Comparison of ENCODE assay signal across 9 cellular contexts in genomic region chr7:100693312-100694195, GRCh38. TPM values are rescaled to one million over a fixed set of nuclear protein-coding genes. Genes with fewer than 3 reads are reported as not detected.
DNase-seq lines count a peak whose midpoint lies in the region; ATAC-seq, FAIRE-seq and TF ChIP-seq lines count a peak whose summit lies in the region.
"Had no signal": no experiment of that assay in that cellular context is flagged by ENCODE, and none has a peak within 500 bp of the region (broad histone marks: within the 10 kb centered on the region; RNA-seq: fewer than 3 reads in every experiment).

No MANE protein-coding gene starts in this region.

- peak overlapping the region; percentile 88 to 96 (median 92) for H3K4me3 Mint-ChIP-seq in CD4-positive, alpha-beta memory T cell
- H3K4me3 Mint-ChIP-seq in naive thymus-derived CD4-positive, alpha-beta T cell = peak overlapping the region; percentile 92 to 100 (median 94)

- no peak for TF ChIP-seq RAD21 in H1 (IDR thresholded peaks at IDR 0.05 in 1 of 2, conservative IDR thresholded peaks at IDR 0.05 in 1 of 2; ENCODE audit: low read depth in 2 of 2, low read length in 2 of 2)

- DNase-seq in CD4-positive, alpha-beta memory T cell = no peak
- DNase-seq in H1 (ENCODE audit: low read depth in 1 of 2, low spot score in 2 of 2) = no peak
- DNase-seq in naive thymus-derived CD4-positive, alpha-beta T cell = no peak
- DNase-seq in NCI-H524 treated with DMSO at 0.1 percent for 48 hours (lab: John Stamatoyannopoulos, UW) = no peak
- no peak for DNase-seq in AG20443 (ENCODE audit: low spot score)
- DNase-seq in NCI-H2171 (lab: John Stamatoyannopoulos, UW) = no peak

- peak overlapping the region; percentile 99 for H3K4me2 ChIP-seq in OCI-LY1 (ENCODE audit: low read length)
- peak overlapping the region; percentile 83 to 88 for H3K4me2 ChIP-seq in H1 (ENCODE audit: insufficient read depth in 1 of 2, low read depth in 2 of 2, low read length in 2 of 2)

- peak overlapping the region; percentile 87 for H3K18ac ChIP-seq in H1 (ENCODE audit: extremely low read depth, low read length)

- no peak overlapping the region for H2BK120ac ChIP-seq in H1 (replicated peaks; ENCODE audit: low read depth, low read length)

- FAIRE-seq in H1 (lab: Jason Lieb, UNC) = no peak

- no peak overlapping the region for H3K14ac ChIP-seq in H1 (ENCODE audit: insufficient read length)

- no peak overlapping the region for H2BK15ac ChIP-seq in H1 (ENCODE audit: low read length)

- 2% methylated on average over 46 of the region's 102 CpGs; no CpG with 5 or more reads in 1 of the 2 experiments for WGBS in H1 (ENCODE audit: extremely low coverage in 1 of 2, insufficient coverage in 1 of 2, insufficient read length in 1 of 2, insufficient replicate concordance in 2 of 2, low coverage in 1 of 2, low lambda C conversion rate in 2 of 2, missing lambda C conversion rate in 1 of 2), 2 experiments

- H2BK12ac ChIP-seq in H1 (ENCODE audit: low read depth, low read length) = no peak overlapping the region

- intact Hi-C loops in CD4-positive, alpha-beta memory T cell (cut with micrococcal nuclease) = loop anchor here (1.0 to 5.0 kb wide), 3 partner anchors 12 to 211 kb away; partner anchors contain the start of genes NYAP1 and SLC12A9
- intact Hi-C loops in naive thymus-derived CD4-positive, alpha-beta T cell (cut with micrococcal nuclease) = loop anchor here (1.0 to 5.0 kb wide), 7 partner anchors 12 to 266 kb away; partner anchors contain the start of genes FBXO24 (in 1 of the 2), GNB2 (in 1 of the 2), LRCH4 (in 1 of the 2) and MEPCE (in 1 of the 2)

- H3K79me2 ChIP-seq in OCI-LY1 (ENCODE audit: insufficient read depth, low read length) (peaks cover 37% of the 10 kb centered on the region), H1 (ENCODE audit: control insufficient read depth in 1 of 2, insufficient read depth in 2 of 2, low read length in 2 of 2) (peaks cover 19 to 50% of the 10 kb centered on the region in 2 experiments)

- peak overlapping the region; percentile 51 for H3K27ac ChIP-seq in CD4-positive, alpha-beta memory T cell (ENCODE audit: low read depth, low read length)
- H3K27ac ChIP-seq in OCI-LY1 (ENCODE audit: low read depth, low read length, poor library complexity, severe bottlenecking) (peak overlapping the region; percentile 11), H1 (ENCODE audit: low read depth, low read length) (peak overlapping the region; percentile 85)
- peak overlapping the region; percentile 73 for H3K27ac ChIP-seq in naive thymus-derived CD4-positive, alpha-beta T cell (ENCODE audit: low read depth, low read length)

- CTCF ChIA-PET in CD4-positive, alpha-beta memory T cell (lab: Charles Lee; ENCODE audit: partially characterized antibody) = interaction anchor here (0.7 to 5.7 kb wide), 25 partner anchors 7 to 286 kb away, joined by 3 to 88 read pairs (median 12); partner anchors contain the start of genes FBXO24, LRCH4, MOSPD3 and PCOLCE
- CTCF ChIA-PET in H1 (lab: Charles Lee; ENCODE audit: partially characterized antibody) = interaction anchor here (0.6 to 20.7 kb wide), 16 partner anchors 14 to 131 kb away, joined by 3 to 254 read pairs (median 6); partner anchors contain the start of genes MOSPD3, PCOLCE and POP7
- CTCF ChIA-PET in naive thymus-derived CD4-positive, alpha-beta T cell (lab: Charles Lee) = interaction anchor here (1.0 to 4.7 kb wide), 11 partner anchors 7 to 134 kb away, joined by 3 to 33 read pairs (median 4); partner anchors contain the start of genes FBXO24 and POP7

- peaks cover 23 to 50% (median 35%) of the 10 kb centered on the region in 4 donors for H3K4me1 Mint-ChIP-seq in CD4-positive, alpha-beta memory T cell
- peaks cover 29 to 51% (median 39%) of the 10 kb centered on the region in 7 donors for H3K4me1 Mint-ChIP-seq in naive thymus-derived CD4-positive, alpha-beta T cell

- peaks cover 8% of the 10 kb centered on the region for H3K79me1 ChIP-seq in H1 (ENCODE audit: low read depth, low read length)

- H3K9me3 ChIP-seq in CD4-positive, alpha-beta memory T cell (ENCODE audit: control insufficient read depth in 1 of 2, low read length in 2 of 2) = no peaks in the 10 kb centered on the region
- H3K9me3 ChIP-seq in OCI-LY1 (ENCODE audit: low read length) = no peaks in the 10 kb centered on the region
- H3K9me3 ChIP-seq in H1 (ENCODE audit: insufficient read depth in 2 of 2, low read depth in 1 of 2, low read length in 1 of 2) = no peaks in the 10 kb centered on the region
- H3K9me3 ChIP-seq in naive thymus-derived CD4-positive, alpha-beta T cell (ENCODE audit: control insufficient read depth in 2 of 3, low read length in 3 of 3) = no peaks in the 10 kb centered on the region

- H3K9me2 ChIP-seq in OCI-LY1 (ENCODE audit: low read depth, low read length) = no peaks in the 10 kb centered on the region

- peak; percentile 18 for ATAC-seq in GM19467 (IDR thresholded peaks at IDR 0.05; ENCODE audit: unreplicated experiment)
- ATAC-seq in naive thymus-derived CD4-positive, alpha-beta T cell = peak; percentile 49

- H3K23me2 ChIP-seq in H1 (ENCODE audit: low read depth, low read length) = peaks cover 15% of the 10 kb centered on the region

- H4K91ac ChIP-seq in H1 (replicated peaks; ENCODE audit: insufficient read length, low read length) = peak overlapping the region; percentile 76

- no peaks in the 10 kb centered on the region for H4K20me1 ChIP-seq in OCI-LY1 (ENCODE audit: insufficient read depth, low read length)
- H4K20me1 ChIP-seq in H1 (replicated peaks in 1 of 2; ENCODE audit: control insufficient read depth in 1 of 2, insufficient read depth in 2 of 2, low read length in 2 of 2) = peaks cover 26 to 31% of the 10 kb centered on the region in 2 experiments

- H4K8ac ChIP-seq in H1 (ENCODE audit: extremely low read depth, insufficient read depth, low read length) = peak overlapping the region; percentile 81

- H3K4me3 ChIP-seq in CD4-positive, alpha-beta memory T cell (ENCODE audit: low read length in 2 of 2) = peak overlapping the region; percentile 46 to 53
- peak overlapping the region; percentile 98 for H3K4me3 ChIP-seq in OCI-LY1 (ENCODE audit: low read depth, low read length, poor library complexity, severe bottlenecking)
- peak overlapping the region; percentile 82 to 95 (median 90) for H3K4me3 ChIP-seq in H1 (ENCODE audit: extremely low read depth in 1 of 4, insufficient read depth in 2 of 4, low read depth in 3 of 4, low read length in 4 of 4)
- peak overlapping the region; percentile 67 for H3K4me3 ChIP-seq in naive thymus-derived CD4-positive, alpha-beta T cell (ENCODE audit: low read length)

- peaks cover 40% of the 10 kb centered on the region for H3K4me1 ChIP-seq in CD4-positive, alpha-beta memory T cell (ENCODE audit: insufficient read depth, low read length)
- H3K4me1 ChIP-seq in OCI-LY1 (ENCODE audit: insufficient read depth, low read length, severe bottlenecking) (peaks cover 34% of the 10 kb centered on the region), H1 (replicated peaks in 1 of 4; ENCODE audit: control insufficient read depth in 3 of 4, insufficient read depth in 4 of 4, low read length in 3 of 4) (peaks cover 6 to 20% (median 12%) of the 10 kb centered on the region in 4 experiments)
- H3K4me1 ChIP-seq in naive thymus-derived CD4-positive, alpha-beta T cell (ENCODE audit: control insufficient read depth in 2 of 2, insufficient read depth in 2 of 2, low read length in 2 of 2) = peaks cover 23 to 27% of the 10 kb centered on the region in 2 donors

- H3K27ac Mint-ChIP-seq in CD4-positive, alpha-beta memory T cell = peak overlapping the region; percentile 87 to 98 (median 92)
- H3K27ac Mint-ChIP-seq in naive thymus-derived CD4-positive, alpha-beta T cell = peak overlapping the region; percentile 92 to 96 (median 95)

- TF ChIP-seq CTCF in OCI-LY1 (IDR thresholded peaks at IDR 0.05; ENCODE audit: low read length) (no peak), H1 (IDR thresholded peaks at IDR 0.05; ENCODE audit: control extremely low read depth in 1 of 3, insufficient read depth in 1 of 3, low read depth in 1 of 3, low read length in 3 of 3) (no peak)

- peak overlapping the region; percentile 83 for H2BK5ac ChIP-seq in H1 (ENCODE audit: low read depth, low read length)

- POLR2A ChIA-PET in CD4-positive, alpha-beta memory T cell (lab: Charles Lee; ENCODE audit: partially characterized antibody) = interaction anchor here (0.6 to 7.0 kb wide), 16 partner anchors 9 to 265 kb away, joined by 3 to 53 read pairs (median 6); partner anchors contain the start of genes FBXO24, LRCH4, MOSPD3 and POP7
- POLR2A ChIA-PET in H1 (lab: Charles Lee; ENCODE audit: partially characterized antibody) = interaction anchor here (0.6 to 14.3 kb wide), 15 partner anchors 12 to 264 kb away, joined by 3 to 257 read pairs (median 4); partner anchors contain the start of genes FBXO24, LRCH4, MEPCE and MOSPD3
- POLR2A ChIA-PET in naive thymus-derived CD4-positive, alpha-beta T cell (lab: Charles Lee) = interaction anchor here (1.0 to 4.7 kb wide), 12 partner anchors 12 to 229 kb away, joined by 3 to 37 read pairs (median 8); partner anchors contain the start of genes FBXO24, GNB2, LRCH4 and MOSPD3

- peak overlapping the region; percentile 49 for H3K4ac ChIP-seq in H1 (replicated peaks; ENCODE audit: insufficient read length, low read depth, low read length)

- H3K9ac ChIP-seq in OCI-LY1 (ENCODE audit: low read length) (peak overlapping the region; percentile 91), H1 (replicated peaks in 1 of 4; ENCODE audit: extremely low read depth in 1 of 4, low read depth in 3 of 4, low read length in 3 of 4) (peak overlapping the region; percentile 83 to 98 (median 90))

- H2AFZ ChIP-seq in OCI-LY1 (ENCODE audit: low read length) (no peak overlapping the region), H1 (ENCODE audit: low read length) (no peak overlapping the region)

- TF ChIP-seq EP300 in H1 (IDR thresholded peaks at IDR 0.05; ENCODE audit: borderline replicate concordance in 1 of 2, low read depth in 2 of 2, low read length in 2 of 2) = no peak

- peaks cover 5 to 8% of the 10 kb centered on the region in 2 donors for H3K36me3 Mint-ChIP-seq in CD4-positive, alpha-beta memory T cell
- H3K36me3 Mint-ChIP-seq in naive thymus-derived CD4-positive, alpha-beta T cell = peaks cover 0 to 9% (median 0%) of the 10 kb centered on the region in 5 donors

- peak in 1 of 2 experiments; percentile 54; a peak in 1 of 3 replicates for TF ChIP-seq POLR2A in H1 (IDR thresholded peaks at IDR 0.05; ENCODE audit: control extremely low read depth in 1 of 2, low read depth in 2 of 2, low read length in 2 of 2)

- H3K9me3 Mint-ChIP-seq in CD4-positive, alpha-beta memory T cell = no peaks in the 10 kb centered on the region
- peaks cover 0 to 3% (median 0%) of the 10 kb centered on the region in 11 donors for H3K9me3 Mint-ChIP-seq in naive thymus-derived CD4-positive, alpha-beta T cell

- H3K36me3 ChIP-seq in CD4-positive, alpha-beta memory T cell (ENCODE audit: insufficient read depth, low read length) = peaks cover 8% of the 10 kb centered on the region
- H3K36me3 ChIP-seq in OCI-LY1 (ENCODE audit: insufficient read depth, low read length) = peaks cover 28% of the 10 kb centered on the region; the same call in 1 of the 2 replicates
- peaks cover 0 to 10% (median 3%) of the 10 kb centered on the region in 4 experiments; a peak in 6 of 8 replicates for H3K36me3 ChIP-seq in H1 (ENCODE audit: control insufficient read depth in 2 of 4, insufficient read depth in 4 of 4, low read length in 3 of 4)
- H3K36me3 ChIP-seq in naive thymus-derived CD4-positive, alpha-beta T cell (ENCODE audit: control insufficient read depth in 2 of 3, insufficient read depth in 3 of 3, low read length in 3 of 3) = peaks cover 0 to 12% (median 0%) of the 10 kb centered on the region in 3 experiments

- no peak overlapping the region for H4K5ac ChIP-seq in H1 (ENCODE audit: insufficient read length, low read depth, low read length)

- H3K27me3 ChIP-seq in CD4-positive, alpha-beta memory T cell (ENCODE audit: insufficient read depth, low read length) = no peaks in the 10 kb centered on the region
- H3K27me3 ChIP-seq in OCI-LY1 (ENCODE audit: insufficient read depth, low read length) = no peaks in the 10 kb centered on the region
- H3K27me3 ChIP-seq in H1 (replicated peaks in 1 of 4; ENCODE audit: control insufficient read depth in 3 of 4, extremely low read depth in 1 of 4, insufficient read depth in 3 of 4, low read length in 3 of 4) = no peaks in the 10 kb centered on the region
- no peaks in the 10 kb centered on the region for H3K27me3 ChIP-seq in naive thymus-derived CD4-positive, alpha-beta T cell (ENCODE audit: control insufficient read depth in 2 of 2, insufficient read depth in 2 of 2, low read length in 2 of 2)

- no peaks in the 10 kb centered on the region for H3K27me3 Mint-ChIP-seq in CD4-positive, alpha-beta memory T cell
- H3K27me3 Mint-ChIP-seq in naive thymus-derived CD4-positive, alpha-beta T cell = peaks cover 0 to 23% (median 0%) of the 10 kb centered on the region in 5 donors

- peak overlapping the region; percentile 28 for H3K56ac ChIP-seq in H1 (replicated peaks; ENCODE audit: insufficient read length, low read depth, low read length)

- no peak overlapping the region for H2BK20ac ChIP-seq in H1 (ENCODE audit: low read length)

- H3F3A ChIP-seq in OCI-LY1 (ENCODE audit: insufficient read depth, low read length) = peaks cover 9% of the 10 kb centered on the region; the same call in 1 of the 2 replicates

- H3K23ac ChIP-seq in H1 (ENCODE audit: insufficient read length) = no peak overlapping the region

- H2AK5ac ChIP-seq in H1 (ENCODE audit: low read depth, low read length) = no peak overlapping the region; the same call in 1 of the 2 replicates

RNA-seq across cellular contexts. Expression of gene GIGYF1, which starts 0.5 kb away (rescaled TPM):
- 100 to 1,000 TPM; 116 to 118 TPM for total RNA-seq in CD4-positive, alpha-beta memory T cell
- polyA plus RNA-seq in CD4-positive, alpha-beta memory T cell = 1 to 10 TPM in 1 of 2 donors, under 1 TPM in 1; 0.19 to 3.1 TPM
- 95.0 and 99.3 TPM in 2 replicates for total RNA-seq in H1 (2021; fragmentation: NEBNext Ultra II Directional; extraction: Animal tissue kit (Norgen Biotek cat#: 25700))
- 24.1 and 44.8 TPM in 2 replicates for polyA plus RNA-seq in H1 (2011; rRNA removed)
- polyA plus RNA-seq in H1 (2011; cell fraction: cytosol; rRNA removed) = 33.2 TPM
- polyA plus RNA-seq in H1 (2011; cell fraction: nucleus; rRNA removed) = 252 TPM
- 48.2 to 80.3 TPM (median 68.8 TPM) in 4 replicates for polyA plus RNA-seq in H1 (2012, experiment 1 of 2)
- polyA plus RNA-seq in H1 (2012, experiment 2 of 2) = 52.0 TPM
- 47.1 TPM for polyA plus RNA-seq in H1 (2013, experiment 1 of 2)
- polyA plus RNA-seq in H1 (2013, experiment 2 of 2) = 42.6 TPM
- polyA minus RNA-seq in H1 (2011; rRNA and poly(A)+ RNA removed) = 12.4 and 17.1 TPM in 2 replicates
- polyA minus RNA-seq in H1 (2011; cell fraction: cytosol; rRNA and poly(A)+ RNA removed) = 34.8 TPM
- polyA minus RNA-seq in H1 (2011; cell fraction: nucleus; rRNA and poly(A)+ RNA removed) = 88.2 TPM
- 100 to 1,000 TPM in 2 of 5 experiments, 10 to 100 TPM in 3; 48.3 to 125 (median 91.4) TPM for total RNA-seq in naive thymus-derived CD4-positive, alpha-beta T cell
- 1 to 10 TPM; 1.4 to 2.9 TPM for polyA plus RNA-seq in naive thymus-derived CD4-positive, alpha-beta T cell

RNA-seq across cellular contexts. Expression of gene POP7, which starts 12.4 kb away (rescaled TPM):
- 10 to 100 TPM; 14.6 to 16.0 TPM for total RNA-seq in CD4-positive, alpha-beta memory T cell
- polyA plus RNA-seq in CD4-positive, alpha-beta memory T cell = 10 to 100 TPM; 43.7 to 49.9 TPM
- total RNA-seq in H1 (2021; fragmentation: NEBNext Ultra II Directional; extraction: Animal tissue kit (Norgen Biotek cat#: 25700)) = 92.5 and 96.7 TPM in 2 replicates
- polyA plus RNA-seq in H1 (2011; rRNA removed) = 135 and 205 TPM in 2 replicates
- polyA plus RNA-seq in H1 (2011; cell fraction: cytosol; rRNA removed) = 130 TPM
- polyA plus RNA-seq in H1 (2011; cell fraction: nucleus; rRNA removed) = 92.8 TPM
- polyA plus RNA-seq in H1 (2012, experiment 1 of 2) = 80.0 to 112 TPM (median 103 TPM) in 4 replicates
- 129 TPM for polyA plus RNA-seq in H1 (2012, experiment 2 of 2)
- 94.1 TPM for polyA plus RNA-seq in H1 (2013, experiment 1 of 2)
- 93.8 TPM for polyA plus RNA-seq in H1 (2013, experiment 2 of 2)
- polyA minus RNA-seq in H1 (2011; rRNA and poly(A)+ RNA removed) = 21.6 and 21.8 TPM in 2 replicates
- polyA minus RNA-seq in H1 (2011; cell fraction: cytosol; rRNA and poly(A)+ RNA removed) = 35.0 TPM
- polyA minus RNA-seq in H1 (2011; cell fraction: nucleus; rRNA and poly(A)+ RNA removed) = 34.4 TPM
- 10 to 100 TPM in 4 of 5 experiments, 1 to 10 TPM in 1; 8.9 to 38.2 (median 15.0) TPM for total RNA-seq in naive thymus-derived CD4-positive, alpha-beta T cell
- 10 to 100 TPM; 37.3 to 56.4 TPM for polyA plus RNA-seq in naive thymus-derived CD4-positive, alpha-beta T cell

RNA-seq across cellular contexts. Expression of gene GNB2, which starts 20.0 kb away (rescaled TPM):
- total RNA-seq in CD4-positive, alpha-beta memory T cell = 100 to 1,000 TPM; 138 to 144 TPM
- 10 to 100 TPM; 48.3 to 60.7 TPM for polyA plus RNA-seq in CD4-positive, alpha-beta memory T cell
- total RNA-seq in H1 (2021; fragmentation: NEBNext Ultra II Directional; extraction: Animal tissue kit (Norgen Biotek cat#: 25700)) = 157 and 160 TPM in 2 replicates
- 260 and 351 TPM in 2 replicates for polyA plus RNA-seq in H1 (2011; rRNA removed)
- polyA plus RNA-seq in H1 (2011; cell fraction: cytosol; rRNA removed) = 192 TPM
- 230 TPM for polyA plus RNA-seq in H1 (2011; cell fraction: nucleus; rRNA removed)
- 133 to 215 TPM (median 185 TPM) in 4 replicates for polyA plus RNA-seq in H1 (2012, experiment 1 of 2)
- 219 TPM for polyA plus RNA-seq in H1 (2012, experiment 2 of 2)
- 68.1 TPM for polyA plus RNA-seq in H1 (2013, experiment 1 of 2)
- polyA plus RNA-seq in H1 (2013, experiment 2 of 2) = 69.3 TPM
- polyA minus RNA-seq in H1 (2011; rRNA and poly(A)+ RNA removed) = 87.9 and 102 TPM in 2 replicates
- polyA minus RNA-seq in H1 (2011; cell fraction: cytosol; rRNA and poly(A)+ RNA removed) = 71.6 TPM
- polyA minus RNA-seq in H1 (2011; cell fraction: nucleus; rRNA and poly(A)+ RNA removed) = 51.5 TPM
- total RNA-seq in naive thymus-derived CD4-positive, alpha-beta T cell = 100 to 1,000 TPM in 4 of 5 experiments, 10 to 100 TPM in 1; 98.2 to 215 (median 132) TPM
- polyA plus RNA-seq in naive thymus-derived CD4-positive, alpha-beta T cell = 10 to 100 TPM; 35.8 to 53.2 TPM

RNA-seq across cellular contexts. Expression of gene EPO, which starts 26.7 kb away (rescaled TPM):
- not detected for total RNA-seq in CD4-positive, alpha-beta memory T cell
- polyA plus RNA-seq in CD4-positive, alpha-beta memory T cell = not detected
- total RNA-seq in H1 (2021; fragmentation: NEBNext Ultra II Directional; extraction: Animal tissue kit (Norgen Biotek cat#: 25700)) = 0.48 and 0.95 TPM in 2 replicates
- polyA plus RNA-seq in H1 (2011; rRNA removed) = 0.42 and 0.67 TPM in 2 replicates
- 0.52 TPM for polyA plus RNA-seq in H1 (2011; cell fraction: cytosol; rRNA removed)
- 0.67 TPM for polyA plus RNA-seq in H1 (2011; cell fraction: nucleus; rRNA removed)
- polyA plus RNA-seq in H1 (2012, experiment 1 of 2) = 0.52 to 0.85 TPM (median 0.65 TPM) in 4 replicates
- polyA plus RNA-seq in H1 (2012, experiment 2 of 2) = 0.62 TPM
- polyA plus RNA-seq in H1 (2013, experiment 1 of 2) = 0.69 TPM
- polyA plus RNA-seq in H1 (2013, experiment 2 of 2) = 0.83 TPM
- 0.41 TPM in 1 of 2 replicates, not detected in the other for polyA minus RNA-seq in H1 (2011; rRNA and poly(A)+ RNA removed)
- not detected for polyA minus RNA-seq in H1 (2011; cell fraction: cytosol; rRNA and poly(A)+ RNA removed)
- not detected for polyA minus RNA-seq in H1 (2011; cell fraction: nucleus; rRNA and poly(A)+ RNA removed)
- not detected for total RNA-seq in naive thymus-derived CD4-positive, alpha-beta T cell
- not detected for polyA plus RNA-seq in naive thymus-derived CD4-positive, alpha-beta T cell
- total RNA-seq: RPMI7951 had no signal

RNA-seq across cellular contexts. Expression of gene ACTL6B, which starts 37.3 kb away (rescaled TPM):
- not detected for total RNA-seq in CD4-positive, alpha-beta memory T cell
- not detected for polyA plus RNA-seq in CD4-positive, alpha-beta memory T cell
- 1.7 and 2.1 TPM in 2 replicates for total RNA-seq in H1 (2021; fragmentation: NEBNext Ultra II Directional; extraction: Animal tissue kit (Norgen Biotek cat#: 25700))
- polyA plus RNA-seq in H1 (2011; rRNA removed) = 4.5 and 4.6 TPM in 2 replicates
- polyA plus RNA-seq in H1 (2011; cell fraction: cytosol; rRNA removed) = 2.7 TPM
- polyA plus RNA-seq in H1 (2011; cell fraction: nucleus; rRNA removed) = 3.4 TPM
- 1.6 to 4.0 TPM (median 3.0 TPM) in 4 replicates for polyA plus RNA-seq in H1 (2012, experiment 1 of 2)
- polyA plus RNA-seq in H1 (2012, experiment 2 of 2) = 2.3 TPM
- polyA plus RNA-seq in H1 (2013, experiment 1 of 2) = 1.1 TPM
- polyA plus RNA-seq in H1 (2013, experiment 2 of 2) = 1.0 TPM
- 0.51 and 0.60 TPM in 2 replicates for polyA minus RNA-seq in H1 (2011; rRNA and poly(A)+ RNA removed)
- 2.4 TPM for polyA minus RNA-seq in H1 (2011; cell fraction: cytosol; rRNA and poly(A)+ RNA removed)
- 0.70 TPM for polyA minus RNA-seq in H1 (2011; cell fraction: nucleus; rRNA and poly(A)+ RNA removed)
- not detected for total RNA-seq in naive thymus-derived CD4-positive, alpha-beta T cell
- not detected for polyA plus RNA-seq in naive thymus-derived CD4-positive, alpha-beta T cell
- total RNA-seq: RPMI7951 had no signal

Comparison
In these comparisons a context has a peak if more than half of its experiments do, and no peak if none do; other contexts are left out.
1. H3K27ac ChIP-seq: peak in every context shown above with its lines; median percentile 85 in H1; 73 in naive thymus-derived CD4-positive, alpha-beta T cell; 51 in CD4-positive, alpha-beta memory T cell; 11 in OCI-LY1.